Comparison of ENCODE assay signal across 1 cellular context in genomic region chr10:98067165-98067564, GRCh38.
TF ChIP-seq lines count a peak whose summit lies in the region.

No MANE protein-coding gene starts in this region.

TF ChIP-seq in GM23338, 12 proteins besides CTCF, POLR2A, EP300 and RAD21 (continued from another document):
- TF ChIP-seq REST (IDR thresholded peaks at IDR 0.05; ENCODE audit: unreplicated experiment) (no peak), JUNB (IDR thresholded peaks at IDR 0.05; ENCODE audit: unreplicated experiment) (no peak), ZNF114 (CRISPR knock-in tag; IDR thresholded peaks at IDR 0.05) (no peak), ETS1 (IDR thresholded peaks at IDR 0.05) (no peak), POLR2AphosphoS5 (IDR thresholded peaks at IDR 0.05; ENCODE audit: low read depth) (no peak), EZH2 (IDR thresholded peaks at IDR 0.05; ENCODE audit: low read depth, unreplicated experiment) (no peak), ZNF331 (CRISPR knock-in tag; IDR thresholded peaks at IDR 0.05; ENCODE audit: low read depth) (no peak), NANOG (IDR thresholded peaks at IDR 0.05; ENCODE audit: borderline replicate concordance) (no peak), STAT1 (IDR thresholded peaks at IDR 0.05; ENCODE audit: unreplicated experiment) (no peak), CREB1 (CRISPR knock-in tag; IDR thresholded peaks at IDR 0.05; ENCODE audit: low read depth) (no peak), ZNF462 (CRISPR knock-in tag; IDR thresholded peaks at IDR 0.05) (no peak)
